ENCODE assay signal across 10 cellular contexts in the genomic region with DNA sequence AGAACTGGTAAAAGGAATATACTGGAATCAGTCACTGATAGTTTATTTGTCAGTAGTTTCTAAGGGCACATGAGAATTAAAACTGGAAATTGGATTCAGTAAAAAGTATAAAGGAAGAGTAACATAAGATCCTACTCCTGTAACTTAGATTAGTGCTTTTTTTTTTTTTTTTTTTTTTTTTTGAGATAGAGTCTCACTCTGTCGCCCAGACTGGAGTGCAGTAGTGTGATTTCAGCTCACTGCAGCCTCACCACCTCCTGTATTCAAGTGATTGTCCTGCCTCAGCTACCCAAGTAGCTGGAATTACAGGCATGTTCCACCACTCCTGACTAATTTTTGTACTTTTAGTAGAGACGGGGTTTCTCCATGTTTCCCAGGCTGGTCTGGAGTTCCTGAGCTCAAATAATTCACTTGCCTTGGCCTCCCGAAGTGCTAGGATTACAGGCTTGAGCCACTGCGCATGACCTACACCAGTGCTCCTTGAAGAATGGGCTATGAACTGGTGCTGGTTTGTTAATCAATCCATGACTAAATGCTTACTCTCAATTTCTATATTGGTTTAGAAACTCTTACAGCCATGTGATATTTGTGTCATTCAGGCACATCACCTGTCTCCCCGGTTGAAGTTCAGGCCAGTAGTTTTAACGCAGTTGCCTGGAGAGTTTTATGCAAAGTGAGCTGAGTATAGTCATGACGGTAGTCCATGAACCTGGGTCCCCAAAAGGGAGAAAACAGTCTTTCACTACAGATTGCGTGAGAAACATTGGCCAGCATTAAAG.
DNase-seq lines count a peak whose midpoint lies in the region; ATAC-seq, FAIRE-seq and TF ChIP-seq lines count a peak whose summit lies in the region.
"Had no signal": no experiment of that assay in that cellular context is flagged by ENCODE, and none has a peak within 500 bp of the region (broad histone marks: within the 10 kb centered on the region; RNA-seq: fewer than 3 reads in every experiment).

No MANE protein-coding gene starts in this region.

- intact Hi-C loops in endothelial cell of umbilical vein (cut with micrococcal nuclease) (no loop called here), mammary epithelial cell (cut with micrococcal nuclease) (no loop called here), transverse colon (cut with DNase I; ENCODE audit: low total_unique reads) (no loop called here)

- 82% methylated on average over 8 of the region's 8 CpGs for WGBS in mammary epithelial cell (ENCODE audit: low coverage, missing lambda C conversion rate)
- 78 to 80% methylated on average over 7 to 8 of the region's 8 CpGs for WGBS in transverse colon (ENCODE audit: low coverage in 1 of 2), 2 donors

- H4K20me1 ChIP-seq in endothelial cell of umbilical vein (replicated peaks; ENCODE audit: control insufficient read depth, extremely low read depth, insufficient read depth, low read length) (no peaks in the 10 kb centered on the region), mammary epithelial cell (ENCODE audit: insufficient read depth, low read length) (no peaks in the 10 kb centered on the region)

- DNase-seq in endothelial cell of umbilical vein (ENCODE audit: low read depth, low spot score) (no peak), DMS153 (lab: John Stamatoyannopoulos, UW) (no peak), inferior parietal cortex (ENCODE audit: extremely low spot score) (no peak), mammary epithelial cell (no peak), transverse colon (no peak)
- DNase-seq: NCI-H774 had no signal

- H3K9ac ChIP-seq in endothelial cell of umbilical vein (replicated peaks; ENCODE audit: extremely low read depth, insufficient read depth, low read length) (no peak overlapping the region), mammary epithelial cell (ENCODE audit: insufficient read depth, low read length) (no peak overlapping the region)

- TF ChIP-seq EP300 in transverse colon (IDR thresholded peaks at IDR 0.05; ENCODE audit: low read depth), result no peak

- dilution Hi-C loops in endothelial cell of umbilical vein (cut with MboI; ENCODE audit: extremely low pct_ligation_motif_present, low sequenced_read_pairs) (no loop called here), mammary epithelial cell (cut with HindIII; ENCODE audit: low sequenced_read_pairs) (no loop called here)

- H3K27me3 ChIP-seq in endothelial cell of umbilical vein (ENCODE audit: control insufficient read depth in 2 of 2, insufficient read depth in 2 of 2, low read length in 2 of 2) (no peaks in the 10 kb centered on the region), mammary epithelial cell (ENCODE audit: insufficient read depth, low read length) (peaks cover 2% of the 10 kb centered on the region), transverse colon (no peaks in the 10 kb centered on the region)

- BruUV-seq in endothelial cell of umbilical vein (replicated peaks; lab: Mats Ljungman, UMichigan) (no TSS peak), mammary epithelial cell (replicated peaks; lab: Mats Ljungman, UMichigan) (no TSS peak)

- POLR2A ChIA-PET in endothelial cell of umbilical vein (lab: Charles Lee), result no interaction called here

- CTCF ChIA-PET in endothelial cell of umbilical vein (lab: Charles Lee), result interaction anchor here (0.7 to 2.0 kb wide), 7 partner anchors 9 to 632 kb away, joined by 3 to 8 read pairs (median 4); no protein-coding TSS in a partner anchor
- CTCF ChIA-PET in mammary epithelial cell (lab: Charles Lee; ENCODE audit: low non-redundant PET), result no interaction called here

- no peaks in the 10 kb centered on the region for H3K9me1 ChIP-seq in endothelial cell of umbilical vein (replicated peaks; ENCODE audit: control insufficient read depth, extremely low read depth, insufficient read depth, low read length)

- TF ChIP-seq CTCF in endothelial cell of umbilical vein (IDR thresholded peaks at IDR 0.05; ENCODE audit: extremely low read depth in 1 of 2, insufficient read depth in 1 of 2, low read depth in 1 of 2, low read length in 2 of 2) (no peak), mammary epithelial cell (conservative IDR thresholded peaks at IDR 0.05 in 1 of 2, IDR thresholded peaks at IDR 0.05 in 1 of 2; ENCODE audit: extremely low read depth in 1 of 2, insufficient read depth in 1 of 2, low read depth in 1 of 2, low read length in 2 of 2) (no peak), transverse colon (IDR thresholded peaks at IDR 0.05) (no peak)

- H3K4me2 ChIP-seq in endothelial cell of umbilical vein (ENCODE audit: insufficient read depth, low read length) (peak overlapping the region; percentile 60), mammary epithelial cell (ENCODE audit: insufficient read depth, low read depth, low read length) (no peak overlapping the region)

- H3K79me2 ChIP-seq in endothelial cell of umbilical vein (ENCODE audit: control insufficient read depth, insufficient read depth, low read length), result peaks cover 85% of the 10 kb centered on the region
- no peaks in the 10 kb centered on the region for H3K79me2 ChIP-seq in mammary epithelial cell (ENCODE audit: insufficient read depth, low read length)

- in situ Hi-C loops in mammary epithelial cell (cut with MboI; ENCODE audit: low sequenced_read_pairs in 2 of 2), result no loop called here
- in situ Hi-C loops in transverse colon (cut with MboI; ENCODE audit: low pct_ligation_motif_present in 1 of 4, low pct_unique_long_range_greater_than_20kb in 1 of 4, low sequenced_read_pairs in 3 of 4), result no loop called here

- no peak overlapping the region for H3K4me3 ChIP-seq in endothelial cell of umbilical vein (replicated peaks in 1 of 3; ENCODE audit: insufficient read depth in 1 of 3, low read depth in 1 of 3, low read length in 3 of 3)
- no peak overlapping the region for H3K4me3 ChIP-seq in mammary epithelial cell (replicated peaks in 1 of 3; ENCODE audit: insufficient read depth in 1 of 3, low read depth in 2 of 3, low read length in 3 of 3)
- no peak overlapping the region for H3K4me3 ChIP-seq in transverse colon

- H3K27ac ChIP-seq in endothelial cell of umbilical vein (ENCODE audit: insufficient read depth, low read depth, low read length) (peak overlapping the region; percentile 2), mammary epithelial cell (ENCODE audit: insufficient read depth, low read depth, low read length) (no peak overlapping the region), transverse colon (no peak overlapping the region)

- H3K36me3 ChIP-seq in endothelial cell of umbilical vein (ENCODE audit: control insufficient read depth in 2 of 2, extremely low read depth in 1 of 2, insufficient read depth in 2 of 2, low read length in 2 of 2) (peaks cover 0 to 11% of the 10 kb centered on the region in 2 experiments), mammary epithelial cell (ENCODE audit: insufficient read depth, low read length) (no peaks in the 10 kb centered on the region), transverse colon (no peaks in the 10 kb centered on the region)

- H3K9me3 ChIP-seq in endothelial cell of umbilical vein (replicated peaks; ENCODE audit: control insufficient read depth, insufficient read depth, low read length) (no peaks in the 10 kb centered on the region), mammary epithelial cell (replicated peaks; ENCODE audit: insufficient read depth, low read length) (no peaks in the 10 kb centered on the region), transverse colon (no peaks in the 10 kb centered on the region)

- H2AFZ ChIP-seq in endothelial cell of umbilical vein (ENCODE audit: low read depth, low read length) (no peak overlapping the region), mammary epithelial cell (ENCODE audit: low read depth, low read length) (no peak overlapping the region)

- no peak for TF ChIP-seq POLR2A in endothelial cell of umbilical vein (IDR thresholded peaks at IDR 0.05; ENCODE audit: low read depth, low read length)
- no peak for TF ChIP-seq POLR2A in transverse colon (IDR thresholded peaks at IDR 0.05)

- FAIRE-seq in endothelial cell of umbilical vein (lab: Jason Lieb, UNC), result no peak
- FAIRE-seq: TTC549 had no signal

- ATAC-seq in GM18858 (IDR thresholded peaks at IDR 0.05; ENCODE audit: unreplicated experiment) (peak; percentile 95), GM21390 (IDR thresholded peaks at IDR 0.05; ENCODE audit: unreplicated experiment) (peak; percentile 96), HG03097 (IDR thresholded peaks at IDR 0.05; ENCODE audit: low FRiP score, unreplicated experiment) (peak; percentile 88)

- H3K4me1 ChIP-seq in endothelial cell of umbilical vein (ENCODE audit: control insufficient read depth, extremely low read depth, insufficient read depth, low read length) (peaks cover 22% of the 10 kb centered on the region), mammary epithelial cell (ENCODE audit: insufficient read depth, low read length) (no peaks in the 10 kb centered on the region), transverse colon (no peaks in the 10 kb centered on the region)

TF ChIP-seq in endothelial cell of umbilical vein, 7 proteins besides CTCF, POLR2A, EP300 and RAD21:
- no peak for TF ChIP-seq EZH2 (IDR thresholded peaks at IDR 0.05; ENCODE audit: borderline replicate concordance, low read depth, low read length, severe bottlenecking)
- no peak for TF ChIP-seq FOS (IDR thresholded peaks at IDR 0.05; ENCODE audit: borderline replicate concordance, insufficient read depth, low read length)
- TF ChIP-seq JUN (IDR thresholded peaks at IDR 0.05; ENCODE audit: borderline replicate concordance, insufficient read depth, insufficient read length, low read depth), result no peak
- TF ChIP-seq, protein P1, sequence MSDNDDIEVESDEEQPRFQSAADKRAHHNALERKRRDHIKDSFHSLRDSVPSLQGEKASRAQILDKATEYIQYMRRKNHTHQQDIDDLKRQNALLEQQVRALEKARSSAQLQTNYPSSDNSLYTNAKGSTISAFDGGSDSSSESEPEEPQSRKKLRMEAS (IDR thresholded peaks at IDR 0.05; ENCODE audit: insufficient read depth, insufficient read length), result no peak
- TF ChIP-seq GATA2 (IDR thresholded peaks at IDR 0.05; ENCODE audit: insufficient read depth, insufficient read length, low read depth, low read length), result no peak
- no peak for TF ChIP-seq POLR2AphosphoS5 (IDR thresholded peaks at IDR 0.05; ENCODE audit: insufficient read depth, low read depth, low read length)
- no peak for TF ChIP-seq MYC (IDR thresholded peaks at IDR 0.05; ENCODE audit: low read depth, low read length)
